ENCODE assay signal across 16 cellular contexts in genomic region chr19:22945560-22945959, GRCh38. TPM values are rescaled to one million over a fixed set of nuclear protein-coding genes. Genes with fewer than 3 reads are reported as not detected.
DNase-seq lines count a peak whose midpoint lies in the region; ATAC-seq, FAIRE-seq and TF ChIP-seq lines count a peak whose summit lies in the region.
"Had no signal": no experiment of that assay in that cellular context is flagged by ENCODE, and none has a peak within 500 bp of the region (broad histone marks: within the 10 kb centered on the region; RNA-seq: fewer than 3 reads in every experiment).

No MANE protein-coding gene starts in this region.

- POLR2A ChIA-PET in K562 (lab: Yijun Ruan, JAX), result no interaction called here

- no peak overlapping the region for H3K4me3 ChIP-seq in Jurkat, Clone E6-1 (ENCODE audit: low read length)
- H3K4me3 ChIP-seq in K562 (no peak overlapping the region), lower leg skin (ENCODE audit: low read depth, poor library complexity, severe bottlenecking) (no peak overlapping the region)
- H3K4me3 ChIP-seq: A549, vagina had no signal

- CTCF ChIA-PET in K562 (lab: Yijun Ruan, JAX; ENCODE audit: low intra/inter-chr PET ratio), result no interaction called here

- H3K9me3 ChIP-seq in K562 (replicated peaks; ENCODE audit: control insufficient read depth, insufficient read depth, low read depth, low read length), result no peaks in the 10 kb centered on the region

- FAIRE-seq in K562 (lab: Jason Lieb, UNC) (no peak), GM12891 (lab: Jason Lieb, UNC) (no peak)
- FAIRE-seq: A549, GM18507 had no signal

- no peaks in the 10 kb centered on the region for H3K9me1 ChIP-seq in K562 (ENCODE audit: control insufficient read depth, insufficient read depth, low read length)

- TF ChIP-seq POLR2A in K562 (conservative IDR thresholded peaks at IDR 0.05), result no peak
- no peak for TF ChIP-seq POLR2A in GM12891 (IDR thresholded peaks at IDR 0.05; ENCODE audit: low read depth, low read length)
- TF ChIP-seq POLR2A in lower leg skin (IDR thresholded peaks at IDR 0.05), result no peak

- TF ChIP-seq EP300 in K562 (IDR thresholded peaks at IDR 0.05; ENCODE audit: low read length), result no peak

- no peak for TF ChIP-seq RAD21 in K562 (CRISPR knock-in tag; conservative IDR thresholded peaks at IDR 0.05 in 1 of 2, IDR thresholded peaks at IDR 0.05 in 1 of 2)

- in situ Hi-C loops in K562 (cut with MboI), result no loop called here

- H3K27me3 ChIP-seq in K562 (ENCODE audit: control insufficient read depth in 2 of 2, insufficient read depth in 2 of 2, low read length in 2 of 2), result no peaks in the 10 kb centered on the region
- H3K27me3 ChIP-seq: vagina had no signal

- H3K27ac ChIP-seq in K562 (ENCODE audit: extremely low read depth, low read depth, low read length), result no peak overlapping the region
- H3K27ac ChIP-seq: A549, KMS-11, vagina had no signal

- H3K4me1 ChIP-seq in K562 (replicated peaks in 1 of 2; ENCODE audit: control insufficient read depth in 2 of 2, insufficient read depth in 2 of 2, low read length in 2 of 2), result no peaks in the 10 kb centered on the region
- H3K4me1 ChIP-seq: A549, vagina had no signal

- no TSS peak for BruUV-seq in K562 (replicated peaks; lab: Mats Ljungman, UMichigan)

- no peaks in the 10 kb centered on the region for H3K36me3 ChIP-seq in K562 (ENCODE audit: control insufficient read depth, insufficient read depth, low read length)
- H3K36me3 ChIP-seq: vagina had no signal

- H3K4me2 ChIP-seq in K562 (ENCODE audit: insufficient read depth, low read length), result no peak overlapping the region
- H3K4me2 ChIP-seq: A549, KMS-11 had no signal

- TF ChIP-seq CTCF in K562 (IDR thresholded peaks at IDR 0.05 in 2 of 3, conservative IDR thresholded peaks at IDR 0.05 in 1 of 3; ENCODE audit: insufficient read depth in 2 of 3, low read depth in 1 of 3, low read length in 3 of 3) (no peak), lower leg skin (IDR thresholded peaks at IDR 0.05) (no peak)

- H3K79me2 ChIP-seq in K562 (ENCODE audit: control insufficient read depth, insufficient read depth, low read length), result no peaks in the 10 kb centered on the region

- H4K20me1 ChIP-seq in K562 (replicated peaks; ENCODE audit: control insufficient read depth, insufficient read depth, low read length), result no peaks in the 10 kb centered on the region

- peak; percentile 4 for DNase-seq in NCI-H1436 (lab: John Stamatoyannopoulos, UW)
- DNase-seq in NCI-H1436 treated with DMSO at 0.1 percent for 48 hours (lab: John Stamatoyannopoulos, UW), result no peak
- peak; percentile 49 for DNase-seq in Jurkat, Clone E6-1 (ENCODE audit: low read depth, low spot score)
- DNase-seq in K562 (ENCODE audit: extremely low read depth in 1 of 4, low spot score in 3 of 4), result peak in 3 of 4 experiments; percentile 11 to 42 (median 11)
- peak; percentile 34 to 50 for DNase-seq in lung microvascular endothelial cell (ENCODE audit: low read depth in 2 of 2)
- DNase-seq in GM12891 (ENCODE audit: insufficient read length, low spot score), result no peak
- no peak for DNase-seq in hepatic stellate cell (ENCODE audit: low spot score)
- no peak for DNase-seq in lower leg skin (ENCODE audit: low spot score in 2 of 2)
- DNase-seq: DMS153; NCI-H226; stimulated activated CD4-positive, alpha-beta T cell treated with anti-CD3 and anti-CD28 coated beads, Interleukin-1b, Interleukin-23, amount 100 ng/mL, for 48 hours had no signal

- H3K9ac ChIP-seq in K562 (ENCODE audit: insufficient read depth in 1 of 2, low read depth in 2 of 2, low read length in 2 of 2), result no peak overlapping the region
- H3K9ac ChIP-seq: KMS-11 had no signal

- intact Hi-C loops in K562 (cut with micrococcal nuclease) (no loop called here), lower leg skin (cut with DNase I; ENCODE audit: low total_unique reads) (no loop called here)

- no peak for ATAC-seq in K562
- ATAC-seq: A549 had no signal

- WGBS in K562 (ENCODE audit: insufficient coverage, low coverage, missing lambda C conversion rate), result 1% methylated on average over 5 of the region's 5 CpGs
- WGBS in lower leg skin, 2 donors, result 62 to 66% methylated on average over 5 of the region's 5 CpGs

- H2AFZ ChIP-seq in K562 (ENCODE audit: low read depth, low read length), result no peak overlapping the region

TF ChIP-seq in K562, 482 proteins besides CTCF, POLR2A, EP300 and RAD21:
- TF ChIP-seq CBX5 (IDR thresholded peaks at IDR 0.05; ENCODE audit: borderline replicate concordance, low read depth) (peak; percentile 99), CBX3 (IDR thresholded peaks at IDR 0.05; ENCODE audit: borderline replicate concordance in 1 of 2, low read length in 2 of 2) (peak; percentile 86 to 98), DDX20 (tag; IDR thresholded peaks at IDR 0.05; ENCODE audit: low read depth) (no peak), TRIM28 (IDR thresholded peaks at IDR 0.05) (peak; percentile 86), ZFP36 (IDR thresholded peaks at IDR 0.05; ENCODE audit: low read depth, low read length, partially characterized antibody) (peak; percentile 76), CBX1 (IDR thresholded peaks at IDR 0.05; ENCODE audit: low read depth) (peak; percentile 99; the same call in 1 of the 2 replicates), ID3 (CRISPR knock-in tag; IDR thresholded peaks at IDR 0.05) (no peak), ID3 (tag; IDR thresholded peaks at IDR 0.05) (no peak)
TF ChIP-seq in K562: peak in this region for 5.

TF ChIP-seq in GM12891, 5 proteins besides CTCF, POLR2A, EP300 and RAD21:
- TF ChIP-seq PAX5 (IDR thresholded peaks at IDR 0.05; ENCODE audit: insufficient read depth, low read length, severe bottlenecking), result no peak
- no peak for TF ChIP-seq POU2F2 (IDR thresholded peaks at IDR 0.05; ENCODE audit: low read depth, low read length)
- TF ChIP-seq TAF1 (IDR thresholded peaks at IDR 0.05; ENCODE audit: low read depth, low read length), result no peak
- TF ChIP-seq SPI1 (IDR thresholded peaks at IDR 0.05; ENCODE audit: low read depth, low read length), result no peak
- no peak for TF ChIP-seq POLR2AphosphoS5 (IDR thresholded peaks at IDR 0.05; ENCODE audit: low read depth, low read length)

RNA-seq across cellular contexts. Expression of gene ZNF728, which starts 57.4 kb away (rescaled TPM):
- not detected for polyA plus RNA-seq in Jurkat, Clone E6-1 (2012; ENCODE audit: insufficient read depth, insufficient read length)
- 0.25 and 1.4 TPM in 2 replicates for total RNA-seq in K562 (2011; cell fraction: chromatin; rRNA removed; ENCODE audit: low replicate concordance)
- not detected in 2 replicates for total RNA-seq in K562 (2011; cell fraction: nucleolus; rRNA removed)
- 0.15 TPM in 1 of 2 replicates, not detected in the other for total RNA-seq in K562 (2011; cell fraction: nucleoplasm; rRNA removed)
- total RNA-seq in K562 (2014; rRNA removed) (0.77 and 0.94 TPM in 2 replicates), K562 (2014; rRNA removed; fragmentation: Illumina TruSeq; extraction: Trizol) (1.3 and 1.7 TPM in 2 replicates), K562 (2015; rRNA removed; fragmentation: Illumina TruSeq; extraction: Trizol) (1.2 and 1.5 TPM in 2 replicates), K562 (2021) (0.67 and 1.0 TPM in 2 replicates), lung microvascular endothelial cell (under 0.01 TPM in 1 of 2 replicates, not detected in the other), lower leg skin (under 1 TPM in 2 of 4 donors, not detected in 2; 0.42 to 0.59 TPM)
- polyA plus RNA-seq in K562 (2011; rRNA removed) (0.09 and 0.26 TPM in 2 replicates), K562 (2014; fragmentation: Illumina TruSeq; extraction: Trizol) (0.40 and 0.71 TPM in 2 replicates), K562 (2014; fragmentation: Nextera tagmentation; extraction: Ambion mirVana) (under 1 TPM; 0.34 to 0.45 TPM), K562 (2014; rRNA removed) (0.38 and 0.46 TPM in 2 replicates)
- 0.07 TPM in 1 of 2 replicates, not detected in the other for polyA plus RNA-seq in K562 (2011; cell fraction: cytosol; rRNA removed)
- polyA plus RNA-seq in K562 (2011; cell fraction: nucleus; rRNA removed), result 0.14 TPM in 1 of 2 replicates, not detected in the other
- polyA plus RNA-seq in K562 (2012), result 0.23 and 0.46 TPM in 2 replicates
- 0.12 and 1.5 TPM in 2 replicates for polyA minus RNA-seq in K562 (2011; rRNA and poly(A)+ RNA removed)
- polyA minus RNA-seq in K562 (2011; cell fraction: cytosol; rRNA and poly(A)+ RNA removed), result 0.67 TPM in 1 of 2 replicates, not detected in the other
- 0.54 TPM in 1 of 2 replicates, not detected in the other for polyA minus RNA-seq in K562 (2011; cell fraction: nucleus; rRNA and poly(A)+ RNA removed)
- not detected for polyA plus RNA-seq in GM12891 (2012; ENCODE audit: low read depth, missing spikeins)
- total RNA-seq: mesothelial cell of epicardium had no signal
- polyA plus RNA-seq: A549 had no signal

Comparison
In these comparisons a context has a peak if more than half of its experiments do, and no peak if none do; other contexts are left out.
1. DNase-seq: peak in NCI-H1436 (single experiment), Jurkat, Clone E6-1 (single experiment), K562 (3 of 4) and lung microvascular endothelial cell (2 of 2); none in NCI-H1436 treated with DMSO at 0.1 percent for 48 hours (single experiment), GM12891 (single experiment), hepatic stellate cell (single experiment) and lower leg skin (0 of 2).